ENCODE assay signal across 21 cellular contexts in the genomic region with DNA sequence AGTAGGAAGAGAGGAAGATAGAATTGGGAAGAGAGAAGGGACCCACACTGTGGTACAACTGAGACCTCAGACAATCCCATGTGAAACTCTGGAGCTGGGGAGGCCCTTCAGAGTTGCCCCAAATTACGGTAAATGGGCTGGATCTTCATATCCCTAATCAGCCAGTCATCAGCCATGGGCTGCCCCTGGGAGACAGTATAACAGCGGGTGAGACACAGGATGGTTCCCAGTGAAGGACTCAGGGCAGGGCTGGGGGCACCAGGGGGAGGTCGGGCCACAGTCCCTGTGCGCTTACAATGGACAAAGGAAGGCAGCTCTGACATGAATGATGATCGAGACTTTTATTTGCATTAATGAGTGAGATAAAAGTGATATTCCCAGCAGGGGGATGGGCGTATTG.
"Had no signal": no experiment of that assay in that cellular context is flagged by ENCODE, and none has a peak within 500 bp of the region (broad histone marks: within the 10 kb centered on the region; RNA-seq: fewer than 3 reads in every experiment).

No MANE protein-coding gene starts in this region.

- H3K4me3 Mint-ChIP-seq: activated CD4-positive, alpha-beta memory T cell treated with anti-CD3 and anti-CD28 coated beads, Interleukin-2, amount 10 ng/mL, durations not matched to agents 7 days and 5 days; activated CD4-positive, alpha-beta T cell treated with anti-CD3 and anti-CD28 coated beads for 36 hours; activated naive CD8-positive, alpha-beta T cell treated with anti-CD3 and anti-CD28 coated beads, Interleukin-2, amount 10 ng/mL, durations not matched to agents 7 days and 5 days; activated T-cell treated with anti-CD3 and anti-CD28 coated beads, Interleukin-2, amount 50 U/mL, for 72 hours had no signal

- H3K27ac ChIP-seq: SK-N-MC, WERI-Rb-1 had no signal

- ATAC-seq: activated CD4-positive, alpha-beta T cell treated with anti-CD3 and anti-CD28 coated beads for 36 hours; activated T-cell treated with anti-CD3 and anti-CD28 coated beads, Interleukin-2, amount 50 U/mL, for 72 hours; Right ventricle myocardium inferior had no signal

- H3K27ac Mint-ChIP-seq: activated CD4-positive, alpha-beta memory T cell treated with anti-CD3 and anti-CD28 coated beads, Interleukin-2, amount 10 ng/mL, durations not matched to agents 7 days and 5 days; activated CD4-positive, alpha-beta T cell treated with anti-CD3 and anti-CD28 coated beads for 36 hours; activated naive CD8-positive, alpha-beta T cell treated with anti-CD3 and anti-CD28 coated beads, Interleukin-2, amount 10 ng/mL, durations not matched to agents 7 days and 5 days; activated T-cell treated with anti-CD3 and anti-CD28 coated beads, Interleukin-2, amount 50 U/mL, for 72 hours had no signal

- H3K9me3 Mint-ChIP-seq: activated CD4-positive, alpha-beta memory T cell treated with anti-CD3 and anti-CD28 coated beads, Interleukin-2, amount 10 ng/mL, durations not matched to agents 7 days and 5 days; activated naive CD8-positive, alpha-beta T cell treated with anti-CD3 and anti-CD28 coated beads, Interleukin-2, amount 10 ng/mL, durations not matched to agents 7 days and 5 days had no signal

- H3K36me3 Mint-ChIP-seq: activated naive CD8-positive, alpha-beta T cell treated with anti-CD3 and anti-CD28 coated beads, Interleukin-2, amount 10 ng/mL, durations not matched to agents 7 days and 5 days had no signal

- DNase-seq: activated CD4-positive, alpha-beta memory T cell treated with anti-CD3 and anti-CD28 coated beads, Interleukin-2, amount 10 ng/mL, durations not matched to agents 7 days and 5 days; activated CD4-positive, alpha-beta T cell treated with anti-CD3 and anti-CD28 coated beads for 36 hours; activated CD4-positive, alpha-beta T cell treated with anti-CD3 and anti-CD28 coated beads, Interleukin-2, amount 50 U/mL, for 1 hour; activated CD8-positive, alpha-beta memory T cell treated with anti-CD3 and anti-CD28 coated beads, Interleukin-2, amount 50 U/mL, for 4 hours; activated naive CD4-positive, alpha-beta T cell treated with anti-CD3 and anti-CD28 coated beads, Interleukin-2, amount 50 U/mL, for 16 hours; activated naive CD8-positive, alpha-beta T cell treated with anti-CD3 and anti-CD28 coated beads, Interleukin-2, amount 10 ng/mL, durations not matched to agents 7 days and 5 days; activated T-cell treated with anti-CD3 and anti-CD28 coated beads, Interleukin-2, amount 50 U/mL, for 72 hours; aorta; central memory CD4-positive, alpha-beta T cell; MV-4-11; NCI-H1092 treated with DMSO at 0.1 percent for 48 hours; NCI-H1417 treated with DMSO at 0.1 percent for 48 hours; NCI-H187; NCI-H2081; NCI-H446 treated with DMSO at 0.1 percent for 48 hours; NCI-H524 treated with DMSO at 0.1 percent for 48 hours; NCI-H82; T-helper 1 cell; WERI-Rb-1 had no signal

- H3K27me3 Mint-ChIP-seq: activated CD4-positive, alpha-beta memory T cell treated with anti-CD3 and anti-CD28 coated beads, Interleukin-2, amount 10 ng/mL, durations not matched to agents 7 days and 5 days had no signal
